Comparison of ENCODE assay signal across 16 cellular contexts in the genomic region with DNA sequence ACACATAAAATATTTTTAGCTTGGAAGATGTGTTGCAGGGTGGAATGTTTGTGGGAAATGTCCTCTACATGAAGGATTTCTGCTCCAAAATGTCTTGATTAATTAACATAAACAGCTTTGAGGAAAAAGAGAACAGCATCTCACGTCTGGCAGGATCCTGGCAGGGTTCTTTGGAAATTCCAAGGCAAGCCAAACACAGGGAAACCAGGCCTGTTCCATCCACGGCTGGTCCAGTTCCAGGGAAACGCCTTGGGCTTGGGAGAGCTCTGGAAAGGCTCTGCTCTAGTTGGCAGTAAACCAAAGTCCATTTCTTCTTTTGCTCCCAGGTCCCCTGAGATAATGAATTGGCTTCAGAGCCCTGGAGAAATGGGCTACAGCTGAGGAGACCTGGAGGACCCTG. TPM values are rescaled to one million over a fixed set of nuclear protein-coding genes. Genes with fewer than 3 reads are reported as not detected.
DNase-seq lines count a peak whose midpoint lies in the region; ATAC-seq, FAIRE-seq and TF ChIP-seq lines count a peak whose summit lies in the region.
"Had no signal": no experiment of that assay in that cellular context is flagged by ENCODE, and none has a peak within 500 bp of the region (broad histone marks: within the 10 kb centered on the region; RNA-seq: fewer than 3 reads in every experiment).

No MANE protein-coding gene starts in this region.

- peak; percentile 63 to 93 (median 92) for ATAC-seq in heart left ventricle
- no peak for ATAC-seq in GM18858 (IDR thresholded peaks at IDR 0.05; ENCODE audit: unreplicated experiment)
- ATAC-seq: A549; stimulated activated effector memory CD8-positive, alpha-beta T cell treated with anti-CD3 and anti-CD28 coated beads, Interleukin-12 subunit alpha, Interleukin-12 subunit beta, amount 100 ng/mL, for 72 hours; T-helper 17 cell had no signal

- no peaks in the 10 kb centered on the region for H3K36me3 Mint-ChIP-seq in activated naive CD4-positive, alpha-beta T cell treated with anti-CD3 and anti-CD28 coated beads for 36 hours (ENCODE audit: low read depth)
- H3K36me3 Mint-ChIP-seq: neural progenitor cell; stimulated activated effector memory CD8-positive, alpha-beta T cell treated with anti-CD3 and anti-CD28 coated beads, Interleukin-12 subunit alpha, Interleukin-12 subunit beta, amount 100 ng/mL, for 72 hours had no signal

- H3K4me3 Mint-ChIP-seq in activated naive CD4-positive, alpha-beta T cell treated with anti-CD3 and anti-CD28 coated beads for 36 hours: no peak overlapping the region
- H3K4me3 Mint-ChIP-seq: activated CD4-positive, alpha-beta memory T cell treated with anti-CD3 and anti-CD28 coated beads, Interleukin-2, amount 10 ng/mL, durations not matched to agents 7 days and 5 days; neural progenitor cell; stimulated activated effector memory CD8-positive, alpha-beta T cell treated with anti-CD3 and anti-CD28 coated beads, Interleukin-12 subunit alpha, Interleukin-12 subunit beta, amount 100 ng/mL, for 72 hours; T-helper 17 cell had no signal

- peak overlapping the region in 8 of 12 donors; percentile 4 to 54 (median 26) for H3K27ac ChIP-seq in heart left ventricle
- H3K27ac ChIP-seq: A549, neural progenitor cell had no signal

- TF ChIP-seq POLR2A in heart left ventricle (IDR thresholded peaks at IDR 0.05): no peak

- no peaks in the 10 kb centered on the region for H3K4me1 Mint-ChIP-seq in activated naive CD4-positive, alpha-beta T cell treated with anti-CD3 and anti-CD28 coated beads for 36 hours (ENCODE audit: low read depth)
- H3K4me1 Mint-ChIP-seq: activated CD4-positive, alpha-beta memory T cell treated with anti-CD3 and anti-CD28 coated beads, Interleukin-2, amount 10 ng/mL, durations not matched to agents 7 days and 5 days; neural progenitor cell; stimulated activated effector memory CD8-positive, alpha-beta T cell treated with anti-CD3 and anti-CD28 coated beads, Interleukin-12 subunit alpha, Interleukin-12 subunit beta, amount 100 ng/mL, for 72 hours; T-helper 17 cell had no signal

- H3K9me3 ChIP-seq in heart left ventricle: no peaks in the 10 kb centered on the region
- H3K9me3 ChIP-seq: A549 had no signal

- no peaks in the 10 kb centered on the region for H3K9me3 Mint-ChIP-seq in activated naive CD4-positive, alpha-beta T cell treated with anti-CD3 and anti-CD28 coated beads for 36 hours
- H3K9me3 Mint-ChIP-seq: activated CD4-positive, alpha-beta memory T cell treated with anti-CD3 and anti-CD28 coated beads, Interleukin-2, amount 10 ng/mL, durations not matched to agents 7 days and 5 days; neural progenitor cell; stimulated activated effector memory CD8-positive, alpha-beta T cell treated with anti-CD3 and anti-CD28 coated beads, Interleukin-12 subunit alpha, Interleukin-12 subunit beta, amount 100 ng/mL, for 72 hours had no signal

- no peaks in the 10 kb centered on the region for H3K27me3 Mint-ChIP-seq in activated naive CD4-positive, alpha-beta T cell treated with anti-CD3 and anti-CD28 coated beads for 36 hours (ENCODE audit: low read depth)

- no peak overlapping the region for H3K27ac Mint-ChIP-seq in activated naive CD4-positive, alpha-beta T cell treated with anti-CD3 and anti-CD28 coated beads for 36 hours
- H3K27ac Mint-ChIP-seq: activated CD4-positive, alpha-beta memory T cell treated with anti-CD3 and anti-CD28 coated beads, Interleukin-2, amount 10 ng/mL, durations not matched to agents 7 days and 5 days; neural progenitor cell; stimulated activated effector memory CD8-positive, alpha-beta T cell treated with anti-CD3 and anti-CD28 coated beads, Interleukin-12 subunit alpha, Interleukin-12 subunit beta, amount 100 ng/mL, for 72 hours; T-helper 17 cell had no signal

- H3K36me3 ChIP-seq in heart left ventricle: no peaks in the 10 kb centered on the region
- H3K36me3 ChIP-seq: neural progenitor cell had no signal

- FAIRE-seq in frontal cortex (lab: Jason Lieb, UNC): no peak
- FAIRE-seq: A549 had no signal

- peaks cover 0 to 28% (median 12%) of the 10 kb centered on the region in 12 donors for H3K4me1 ChIP-seq in heart left ventricle
- H3K4me1 ChIP-seq: A549 had no signal

- no peak overlapping the region for H3K4me3 ChIP-seq in heart left ventricle
- H3K4me3 ChIP-seq: A549, dorsolateral prefrontal cortex, neural progenitor cell had no signal

- H3K27me3 ChIP-seq in heart left ventricle: no peaks in the 10 kb centered on the region
- H3K27me3 ChIP-seq: dorsolateral prefrontal cortex, neural progenitor cell had no signal

- intact Hi-C loops in heart left ventricle (cut with DNase I): loop anchor here in 2 of 10 donors (5.0 kb wide), 2 partner anchors 43 to 87 kb away; partner anchors contain the start of gene GAB1 (in 2 of the 2)
- intact Hi-C loops in activated naive CD4-positive, alpha-beta T cell treated with anti-CD3 and anti-CD28 coated beads for 36 hours (cut with micrococcal nuclease): no loop called here

- CTCF ChIA-PET in activated naive CD4-positive, alpha-beta T cell treated with anti-CD3 and anti-CD28 coated beads for 36 hours (lab: Charles Lee): no interaction called here

- 0 to 13% (median 7%) methylated on average over 3 of the region's 3 CpGs for WGBS in heart left ventricle, 4 donors

- TF ChIP-seq CTCF in AG09319 (IDR thresholded peaks at IDR 0.05; ENCODE audit: low read depth, low read length) (no peak), heart left ventricle (IDR thresholded peaks at IDR 0.05) (no peak)

- DNase-seq in AG09319 (ENCODE audit: extremely low read depth, low read depth): peak; percentile 28
- DNase-seq in amniotic stem cell (lab: John Stamatoyannopoulos, UW): peak; percentile 22
- DNase-seq in heart left ventricle: peak; percentile 75 to 91 (median 86)
- peak; percentile 22 for DNase-seq in pons (ENCODE audit: low spot score)
- DNase-seq in activated naive CD4-positive, alpha-beta T cell treated with anti-CD3 and anti-CD28 coated beads for 36 hours: no peak
- no peak for DNase-seq in NCI-H1048 (lab: John Stamatoyannopoulos, UW)
- no peak for DNase-seq in frontal cortex (ENCODE audit: low spot score in 2 of 2)
- DNase-seq: activated CD4-positive, alpha-beta memory T cell treated with anti-CD3 and anti-CD28 coated beads, Interleukin-2, amount 10 ng/mL, durations not matched to agents 7 days and 5 days; activated naive CD4-positive, alpha-beta T cell treated with anti-CD3 and anti-CD28 coated beads, Interleukin-2, amount 50 U/mL, for 16 hours; NCI-H1694 treated with DMSO at 0.1 percent for 48 hours; T-helper 17 cell had no signal

RNA-seq across cellular contexts. Expression of gene GAB1, which starts 42.4 kb away (rescaled TPM):
- total RNA-seq in heart left ventricle (100 to 1,000 TPM in 3 of 9 donors, 10 to 100 TPM in 6; 49.4 to 130 (median 80.6) TPM), frontal cortex (15.5 TPM)
- polyA plus RNA-seq in heart left ventricle: 10 to 100 TPM; 15.3 to 25.2 TPM
- total RNA-seq in activated naive CD4-positive, alpha-beta T cell treated with anti-CD3 and anti-CD28 coated beads for 36 hours: under 1 TPM; 0.12 to 0.29 TPM

Comparison
In these comparisons a context has a peak if more than half of its experiments do, and no peak if none do; other contexts are left out.
1. DNase-seq: peak in AG09319 (single experiment), amniotic stem cell (single experiment), heart left ventricle (5 of 5) and pons (single experiment); none in activated naive CD4-positive, alpha-beta T cell treated with anti-CD3 and anti-CD28 coated beads for 36 hours (single experiment), NCI-H1048 (single experiment) and frontal cortex (0 of 2).
2. RNA of gene GAB1, which starts 42.4 kb away (total RNA-seq): 49.4 to 130 TPM in heart left ventricle and 15.5 TPM in frontal cortex (single experiment); 0.12 to 0.29 TPM in activated naive CD4-positive, alpha-beta T cell treated with anti-CD3 and anti-CD28 coated beads for 36 hours; every median in the first group is over 10 times any median in the second.